1 cellular context compared by ENCODE assay signal in genomic region chr19:8001995-8002849, GRCh38.
TF ChIP-seq lines count a peak whose summit lies in the region.

No MANE protein-coding gene starts in this region.

TF ChIP-seq in HepG2, 621 proteins besides CTCF, POLR2A, EP300 and RAD21 (continued from another document and continues in another):
- TF ChIP-seq GMEB1 (CRISPR knock-in tag; IDR thresholded peaks at IDR 0.05; ENCODE audit: borderline replicate concordance) (peak; percentile 44; the same call in 1 of the 2 replicates), ZSCAN20 (CRISPR knock-in tag; IDR thresholded peaks at IDR 0.05; ENCODE audit: borderline replicate concordance) (no peak), ZGPAT (CRISPR knock-in tag; IDR thresholded peaks at IDR 0.05) (peak; percentile 42; the same call in 1 of the 2 replicates), ZNF256 (CRISPR knock-in tag; conservative IDR thresholded peaks at IDR 0.05) (no peak), DZIP1 (CRISPR knock-in tag; IDR thresholded peaks at IDR 0.05) (no peak), FOSL1 (CRISPR knock-in tag; IDR thresholded peaks at IDR 0.05; ENCODE audit: borderline replicate concordance) (no peak), E2F5 (CRISPR knock-in tag; conservative IDR thresholded peaks at IDR 0.05) (no peak), HDAC6 (IDR thresholded peaks at IDR 0.05; ENCODE audit: low read depth, low read length) (no peak), RARG (CRISPR knock-in tag; IDR thresholded peaks at IDR 0.05; ENCODE audit: low read depth) (no peak), GATAD2A (CRISPR knock-in tag; IDR thresholded peaks at IDR 0.05) (peak; percentile 47; the same call in 1 of the 2 replicates), NCOA1 (CRISPR knock-in tag; IDR thresholded peaks at IDR 0.05) (no peak), SMARCC2 (IDR thresholded peaks at IDR 0.05) (no peak), PLRG1 (conservative IDR thresholded peaks at IDR 0.05) (no peak), ATF6 (CRISPR knock-in tag; conservative IDR thresholded peaks at IDR 0.05) (no peak), ZNF609 (CRISPR knock-in tag; IDR thresholded peaks at IDR 0.05; ENCODE audit: borderline replicate concordance) (no peak), GABPA (IDR thresholded peaks at IDR 0.05; ENCODE audit: low read depth, low read length) (0 out of 2 replicates have a peak, but pooled peaks have one; percentile 29), GABPA (CRISPR knock-in tag; IDR thresholded peaks at IDR 0.05; ENCODE audit: low read depth) (peak; percentile 66), CC2D1A (CRISPR knock-in tag; IDR thresholded peaks at IDR 0.05) (no peak), ZFP90 (CRISPR knock-in tag; IDR thresholded peaks at IDR 0.05; ENCODE audit: borderline replicate concordance) (no peak), AGO2 (optimal IDR thresholded peaks at IDR 0.05; ENCODE audit: low read depth, low read length) (peak; percentile 28), BCL6 (CRISPR knock-in tag; IDR thresholded peaks at IDR 0.05) (no peak), ZNF24 (IDR thresholded peaks at IDR 0.05) (no peak), ZNF3 (CRISPR knock-in tag; IDR thresholded peaks at IDR 0.05) (no peak), YEATS2 (CRISPR knock-in tag; IDR thresholded peaks at IDR 0.05; ENCODE audit: borderline replicate concordance) (no peak), ZNF281 (CRISPR knock-in tag; IDR thresholded peaks at IDR 0.05; ENCODE audit: borderline replicate concordance) (no peak), DNMT3B (CRISPR knock-in tag; conservative IDR thresholded peaks at IDR 0.05) (no peak), UBTF (CRISPR knock-in tag; IDR thresholded peaks at IDR 0.05) (peak; percentile 70), AKAP8 (CRISPR knock-in tag; IDR thresholded peaks at IDR 0.05) (no peak), MYPOP (CRISPR knock-in tag; IDR thresholded peaks at IDR 0.05) (no peak), FLYWCH1 (CRISPR knock-in tag; IDR thresholded peaks at IDR 0.05) (no peak)
